Comparison of ENCODE assay signal across 1 cellular context in the genomic region with DNA sequence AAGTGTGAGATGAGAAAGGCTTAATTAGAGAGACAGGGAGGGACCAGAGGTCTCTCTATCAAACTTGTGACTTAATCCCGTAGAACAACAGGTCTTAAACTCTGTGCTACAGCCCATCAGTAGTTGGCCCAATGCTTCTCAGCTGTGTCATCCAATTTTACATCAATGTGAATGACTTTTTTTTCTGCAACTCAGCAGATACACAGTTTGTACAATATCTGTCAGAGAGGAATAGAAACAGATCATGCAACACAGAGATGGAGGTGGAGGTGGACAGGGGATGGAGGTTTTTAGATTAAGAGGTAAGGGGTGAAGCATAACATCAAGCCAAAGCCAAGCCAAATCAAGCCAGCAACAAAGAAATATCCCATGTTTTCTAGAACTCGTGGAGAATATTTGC.
TF ChIP-seq lines count a peak whose summit lies in the region.

No MANE protein-coding gene starts in this region.

TF ChIP-seq in GM23338, 12 proteins besides CTCF, POLR2A, EP300 and RAD21 (continued from another document):
- TF ChIP-seq REST (IDR thresholded peaks at IDR 0.05; ENCODE audit: unreplicated experiment) (no peak), JUNB (IDR thresholded peaks at IDR 0.05; ENCODE audit: unreplicated experiment) (no peak), ZNF114 (CRISPR knock-in tag; IDR thresholded peaks at IDR 0.05) (no peak), ZNF462 (CRISPR knock-in tag; IDR thresholded peaks at IDR 0.05) (no peak), POLR2AphosphoS5 (IDR thresholded peaks at IDR 0.05; ENCODE audit: low read depth) (no peak), ZNF331 (CRISPR knock-in tag; IDR thresholded peaks at IDR 0.05; ENCODE audit: low read depth) (no peak), CREB1 (CRISPR knock-in tag; IDR thresholded peaks at IDR 0.05; ENCODE audit: low read depth) (no peak), EZH2phosphoT487 (IDR thresholded peaks at IDR 0.05; ENCODE audit: unreplicated experiment) (no peak)
- TF ChIP-seq, protein P1, sequence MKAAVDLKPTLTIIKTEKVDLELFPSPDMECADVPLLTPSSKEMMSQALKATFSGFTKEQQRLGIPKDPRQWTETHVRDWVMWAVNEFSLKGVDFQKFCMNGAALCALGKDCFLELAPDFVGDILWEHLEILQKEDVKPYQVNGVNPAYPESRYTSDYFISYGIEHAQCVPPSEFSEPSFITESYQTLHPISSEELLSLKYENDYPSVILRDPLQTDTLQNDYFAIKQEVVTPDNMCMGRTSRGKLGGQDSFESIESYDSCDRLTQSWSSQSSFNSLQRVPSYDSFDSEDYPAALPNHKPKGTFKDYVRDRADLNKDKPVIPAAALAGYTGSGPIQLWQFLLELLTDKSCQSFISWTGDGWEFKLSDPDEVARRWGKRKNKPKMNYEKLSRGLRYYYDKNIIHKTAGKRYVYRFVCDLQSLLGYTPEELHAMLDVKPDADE (IDR thresholded peaks at IDR 0.05) = no peak
